20 cellular contexts compared by ENCODE assay signal in genomic region chr1:64595871-64596515, GRCh38.
A peak's percentile ranks its signal among the peaks of the same experiment; 100 is the strongest.
DNase-seq lines count a peak whose midpoint lies in the region; FAIRE-seq and TF ChIP-seq lines count a peak whose summit lies in the region.
"Had no signal": no experiment of that assay in that cellular context is flagged by ENCODE, and none has a peak within 500 bp of the region (broad histone marks: within the 10 kb centered on the region; RNA-seq: fewer than 3 reads in every experiment).

No MANE protein-coding gene starts in this region.

- no peaks in the 10 kb centered on the region for H3K9me3 Mint-ChIP-seq in activated T-cell treated with anti-CD3 and anti-CD28 coated beads, Interleukin-2, amount 50 U/mL, for 24 hours

- no peaks in the 10 kb centered on the region for H3K27me3 ChIP-seq in endothelial cell of umbilical vein (ENCODE audit: control insufficient read depth in 2 of 2, insufficient read depth in 2 of 2, low read length in 2 of 2)
- H3K27me3 ChIP-seq in trophoblast cell (ENCODE audit: insufficient read depth, low read length), result no peaks in the 10 kb centered on the region
- H3K27me3 ChIP-seq in mammary epithelial cell (ENCODE audit: insufficient read depth, low read length), result no peaks in the 10 kb centered on the region
- H3K27me3 ChIP-seq: colonic mucosa, foreskin keratinocyte had no signal

- H4K12ac ChIP-seq in trophoblast cell (ENCODE audit: low read depth, low read length), result no peak overlapping the region

- DNase-seq in ELF-1 (ENCODE audit: low read depth, low spot score) (peak; percentile 43), NCI-H146 treated with DMSO at 0.1 percent for 48 hours (lab: John Stamatoyannopoulos, UW; ENCODE audit: unreplicated experiment) (peak; percentile 29), endothelial cell of umbilical vein (ENCODE audit: low read depth, low spot score) (no peak), trophoblast cell (peak; percentile 17 to 62), mammary epithelial cell (no peak)
- no peak for DNase-seq in activated T-cell treated with anti-CD3 and anti-CD28 coated beads, Interleukin-2, amount 50 U/mL, for 24 hours
- no peak for DNase-seq in activated CD4-positive, alpha-beta T cell treated with anti-CD3 and anti-CD28 coated beads for 4 hours
- DNase-seq: activated CD4-positive, alpha-beta T cell treated with anti-CD3 and anti-CD28 coated beads, Interleukin-2, amount 50 U/mL, for 1 hour; colonic mucosa; foreskin keratinocyte; left cardiac atrium; NCI-H1436 treated with DMSO at 0.1 percent for 48 hours; NCI-H524; RPMI8226; stimulated activated CD4-positive, alpha-beta T cell treated with anti-CD3 and anti-CD28 coated beads, Interleukin-4, amount 100 ng/mL, for 24 hours; substantia nigra had no signal

- no peak overlapping the region for H2AK5ac ChIP-seq in trophoblast cell (ENCODE audit: low read length)

- H3K36me3 Mint-ChIP-seq in activated T-cell treated with anti-CD3 and anti-CD28 coated beads, Interleukin-2, amount 50 U/mL, for 24 hours (ENCODE audit: low read depth), result no peaks in the 10 kb centered on the region

- H3K79me2 ChIP-seq in endothelial cell of umbilical vein (ENCODE audit: control insufficient read depth, insufficient read depth, low read length), result no peaks in the 10 kb centered on the region
- H3K79me2 ChIP-seq in trophoblast cell (ENCODE audit: control insufficient read depth, insufficient read depth, low read length, poor library complexity), result no peaks in the 10 kb centered on the region
- no peaks in the 10 kb centered on the region for H3K79me2 ChIP-seq in mammary epithelial cell (ENCODE audit: insufficient read depth, low read length)

- no peaks in the 10 kb centered on the region for H3K9me3 ChIP-seq in endothelial cell of umbilical vein (replicated peaks; ENCODE audit: control insufficient read depth, insufficient read depth, low read length)
- H3K9me3 ChIP-seq in trophoblast cell (ENCODE audit: insufficient read depth, low read depth, low read length), result no peaks in the 10 kb centered on the region
- H3K9me3 ChIP-seq in mammary epithelial cell (replicated peaks; ENCODE audit: insufficient read depth, low read length), result no peaks in the 10 kb centered on the region
- H3K9me3 ChIP-seq: colonic mucosa had no signal

- H3K4me3 ChIP-seq in endothelial cell of umbilical vein (replicated peaks in 1 of 3; ENCODE audit: insufficient read depth in 1 of 3, low read depth in 1 of 3, low read length in 3 of 3) (no peak overlapping the region), trophoblast cell (ENCODE audit: low read depth, low read length) (no peak overlapping the region), mammary epithelial cell (replicated peaks in 1 of 3; ENCODE audit: insufficient read depth in 1 of 3, low read depth in 2 of 3, low read length in 3 of 3) (no peak overlapping the region)
- H3K4me3 ChIP-seq: colonic mucosa, skin epidermis had no signal

- BruUV-seq in endothelial cell of umbilical vein (replicated peaks; lab: Mats Ljungman, UMichigan) (no TSS peak), mammary epithelial cell (replicated peaks; lab: Mats Ljungman, UMichigan) (no TSS peak)

- H3K36me3 ChIP-seq in endothelial cell of umbilical vein (ENCODE audit: control insufficient read depth in 2 of 2, extremely low read depth in 1 of 2, insufficient read depth in 2 of 2, low read length in 2 of 2) (no peaks in the 10 kb centered on the region), trophoblast cell (ENCODE audit: control insufficient read depth in 1 of 2, insufficient read depth in 2 of 2, low read length in 2 of 2) (no peaks in the 10 kb centered on the region), mammary epithelial cell (ENCODE audit: insufficient read depth, low read length) (no peaks in the 10 kb centered on the region)
- H3K36me3 ChIP-seq: colonic mucosa had no signal

- H4K20me1 ChIP-seq in endothelial cell of umbilical vein (replicated peaks; ENCODE audit: control insufficient read depth, extremely low read depth, insufficient read depth, low read length), result no peaks in the 10 kb centered on the region
- H4K20me1 ChIP-seq in mammary epithelial cell (ENCODE audit: insufficient read depth, low read length), result no peaks in the 10 kb centered on the region

- dilution Hi-C loops in endothelial cell of umbilical vein (cut with MboI; ENCODE audit: extremely low pct_ligation_motif_present, low sequenced_read_pairs), result no loop called here
- dilution Hi-C loops in mammary epithelial cell (cut with HindIII; ENCODE audit: low sequenced_read_pairs), result no loop called here

- no peak overlapping the region for H2BK5ac ChIP-seq in trophoblast cell (ENCODE audit: low read depth, low read length, poor library complexity)

- H3K4me1 Mint-ChIP-seq in activated T-cell treated with anti-CD3 and anti-CD28 coated beads, Interleukin-2, amount 50 U/mL, for 24 hours (ENCODE audit: low read depth), result no peaks in the 10 kb centered on the region

- no CpG with 5 or more reads among the region's 5 CpGs for WGBS in trophoblast cell (ENCODE audit: extremely low coverage, insufficient coverage, insufficient read length)
- 86% methylated on average over 5 of the region's 5 CpGs for WGBS in mammary epithelial cell (ENCODE audit: low coverage, missing lambda C conversion rate)

- H3K27ac Mint-ChIP-seq in activated T-cell treated with anti-CD3 and anti-CD28 coated beads, Interleukin-2, amount 50 U/mL, for 24 hours, result no peak overlapping the region

- H3K23ac ChIP-seq in trophoblast cell (ENCODE audit: low read length), result no peak overlapping the region

- peak; percentile 58 for FAIRE-seq in endothelial cell of umbilical vein (lab: Jason Lieb, UNC)
- FAIRE-seq: astrocyte, H54, TTC549 had no signal

- H2AFZ ChIP-seq in endothelial cell of umbilical vein (ENCODE audit: low read depth, low read length) (no peak overlapping the region), trophoblast cell (ENCODE audit: insufficient read depth, low read length, poor library complexity) (no peak overlapping the region), mammary epithelial cell (ENCODE audit: low read depth, low read length) (no peak overlapping the region)

- H4K8ac ChIP-seq in trophoblast cell (ENCODE audit: low read depth, low read length), result no peak overlapping the region

- H2BK120ac ChIP-seq in trophoblast cell (ENCODE audit: insufficient read depth, low read length, poor library complexity), result no peak overlapping the region

- TF ChIP-seq CTCF in endothelial cell of umbilical vein (IDR thresholded peaks at IDR 0.05; ENCODE audit: extremely low read depth in 1 of 2, insufficient read depth in 1 of 2, low read depth in 1 of 2, low read length in 2 of 2) (no peak), mammary epithelial cell (conservative IDR thresholded peaks at IDR 0.05 in 1 of 2, IDR thresholded peaks at IDR 0.05 in 1 of 2; ENCODE audit: extremely low read depth in 1 of 2, insufficient read depth in 1 of 2, low read depth in 1 of 2, low read length in 2 of 2) (no peak)

- no peaks in the 10 kb centered on the region for H3K4me1 ChIP-seq in endothelial cell of umbilical vein (ENCODE audit: control insufficient read depth, extremely low read depth, insufficient read depth, low read length)
- H3K4me1 ChIP-seq in trophoblast cell (ENCODE audit: control insufficient read depth in 1 of 2, insufficient read depth in 2 of 2, low read length in 2 of 2), result peaks cover 3 to 10% of the 10 kb centered on the region in 2 experiments
- peaks cover 14% of the 10 kb centered on the region for H3K4me1 ChIP-seq in mammary epithelial cell (ENCODE audit: insufficient read depth, low read length)
- H3K4me1 ChIP-seq: colonic mucosa had no signal

- no peak overlapping the region for H3K9ac ChIP-seq in endothelial cell of umbilical vein (replicated peaks; ENCODE audit: extremely low read depth, insufficient read depth, low read length)
- H3K9ac ChIP-seq in trophoblast cell (ENCODE audit: low read length), result no peak overlapping the region
- H3K9ac ChIP-seq in mammary epithelial cell (ENCODE audit: insufficient read depth, low read length), result no peak overlapping the region

- in situ Hi-C loops in mammary epithelial cell (cut with MboI; ENCODE audit: low sequenced_read_pairs in 2 of 2), result loop anchor here in 1 of 2 donors (25.0 kb wide), 1 partner anchor 334 kb away; no protein-coding TSS in a partner anchor

- no peak overlapping the region for H3K4me2 ChIP-seq in endothelial cell of umbilical vein (ENCODE audit: insufficient read depth, low read length)
- no peak overlapping the region for H3K4me2 ChIP-seq in trophoblast cell (ENCODE audit: low read length)
- no peak overlapping the region for H3K4me2 ChIP-seq in mammary epithelial cell (ENCODE audit: insufficient read depth, low read depth, low read length)

- H3K27ac ChIP-seq in endothelial cell of umbilical vein (ENCODE audit: insufficient read depth, low read depth, low read length) (no peak overlapping the region), trophoblast cell (ENCODE audit: low read depth, low read length) (no peak overlapping the region), mammary epithelial cell (ENCODE audit: insufficient read depth, low read depth, low read length) (no peak overlapping the region)
- H3K27ac ChIP-seq: colonic mucosa, foreskin keratinocyte, skin epidermis had no signal

- no peak overlapping the region for H3K4ac ChIP-seq in trophoblast cell (ENCODE audit: low read depth, low read length)

- H3K14ac ChIP-seq in trophoblast cell (ENCODE audit: low read length), result no peak overlapping the region

- no peak for TF ChIP-seq POLR2A in endothelial cell of umbilical vein (IDR thresholded peaks at IDR 0.05; ENCODE audit: low read depth, low read length)

- H3K79me1 ChIP-seq in trophoblast cell (ENCODE audit: low read length), result no peaks in the 10 kb centered on the region

- intact Hi-C loops in endothelial cell of umbilical vein (cut with micrococcal nuclease) (no loop called here), mammary epithelial cell (cut with micrococcal nuclease) (no loop called here)

- H4K91ac ChIP-seq in trophoblast cell (ENCODE audit: low read depth, low read length), result no peak overlapping the region

- H3K9me1 ChIP-seq in endothelial cell of umbilical vein (replicated peaks; ENCODE audit: control insufficient read depth, extremely low read depth, insufficient read depth, low read length), result no peaks in the 10 kb centered on the region

- CTCF ChIA-PET in endothelial cell of umbilical vein (lab: Charles Lee), result no interaction called here
- CTCF ChIA-PET in mammary epithelial cell (lab: Charles Lee; ENCODE audit: low non-redundant PET), result no interaction called here

- H3K4me3 Mint-ChIP-seq in activated T-cell treated with anti-CD3 and anti-CD28 coated beads, Interleukin-2, amount 50 U/mL, for 24 hours, result no peak overlapping the region

- H2BK12ac ChIP-seq in trophoblast cell (ENCODE audit: low read length), result no peak overlapping the region

- H3K27me3 Mint-ChIP-seq in activated T-cell treated with anti-CD3 and anti-CD28 coated beads, Interleukin-2, amount 50 U/mL, for 24 hours, result no peaks in the 10 kb centered on the region

- H3K18ac ChIP-seq in trophoblast cell (ENCODE audit: low read length), result no peak overlapping the region

- POLR2A ChIA-PET in endothelial cell of umbilical vein (lab: Charles Lee), result no interaction called here

TF ChIP-seq in endothelial cell of umbilical vein, 7 proteins besides CTCF, POLR2A, EP300 and RAD21 (continues in another document):
- no peak for TF ChIP-seq MAX (IDR thresholded peaks at IDR 0.05; ENCODE audit: insufficient read depth, insufficient read length)

Comparison
In these comparisons a context has a peak if more than half of its experiments do, and no peak if none do; other contexts are left out.
1. DNase-seq: peak in ELF-1 (single experiment), NCI-H146 treated with DMSO at 0.1 percent for 48 hours (single experiment) and trophoblast cell (2 of 2); none in endothelial cell of umbilical vein (single experiment), activated T-cell treated with anti-CD3 and anti-CD28 coated beads, Interleukin-2, amount 50 U/mL, for 24 hours (single experiment), mammary epithelial cell (single experiment) and activated CD4-positive, alpha-beta T cell treated with anti-CD3 and anti-CD28 coated beads for 4 hours (0 of 2).